ENCODE assay signal across 8 cellular contexts in genomic region chr11:67504950-67505561, GRCh38. TPM values are rescaled to one million over a fixed set of nuclear protein-coding genes. Genes with fewer than 3 reads are reported as not detected.
A peak's percentile ranks its signal among the peaks of the same experiment; 100 is the strongest.
DNase-seq lines count a peak whose midpoint lies in the region; ATAC-seq and TF ChIP-seq lines count a peak whose summit lies in the region.

Gene PITPNM1, minus strand, starts transcription at chr11:67505363. Its CDS starts 1,183 bp downstream, at chr11:67504180.

- H2AFZ ChIP-seq in osteoblast (ENCODE audit: low read length): peak within 1 kb of the TSS; percentile 57

- H3K27me3 Mint-ChIP-seq in CD4-positive, alpha-beta T cell: no peaks in the 10 kb centered on the region
- H3K27me3 Mint-ChIP-seq in activated naive CD4-positive, alpha-beta T cell treated with anti-CD3 and anti-CD28 coated beads for 36 hours (ENCODE audit: low read depth): no peaks in the 10 kb centered on the region
- H3K27me3 Mint-ChIP-seq in type B pancreatic cell: peaks cover 8% of the 10 kb centered on the region

- H3K27ac Mint-ChIP-seq in CD4-positive, alpha-beta T cell: peak within 1 kb of the TSS; percentile 98
- peak within 1 kb of the TSS; percentile 97 for H3K27ac Mint-ChIP-seq in activated naive CD4-positive, alpha-beta T cell treated with anti-CD3 and anti-CD28 coated beads for 36 hours
- H3K27ac Mint-ChIP-seq in type B pancreatic cell: peak within 1 kb of the TSS; percentile 98

- POLR2A ChIA-PET in CD4-positive, alpha-beta T cell (lab: Charles Lee): interaction anchor here (0.6 to 3.0 kb wide), 11 partner anchors 21 to 151 kb away, joined by 3 to 35 read pairs (median 6); partner anchors contain the start of genes AIP, POLD4, PPP1CA and PTPRCAP

- H3K9me3 ChIP-seq in CD4-positive, alpha-beta T cell (ENCODE audit: control insufficient read depth, low read length): no peaks in the 10 kb centered on the region
- H3K9me3 ChIP-seq in osteoblast (ENCODE audit: low read depth, low read length): no peaks in the 10 kb centered on the region

- CTCF ChIA-PET in CD4-positive, alpha-beta T cell (lab: Charles Lee): interaction anchor here (0.9 to 1.9 kb wide), 9 partner anchors 20 to 188 kb away, joined by 3 to 8 read pairs (median 4); partner anchors contain the start of genes RAD9A and TMEM134
- CTCF ChIA-PET in activated naive CD4-positive, alpha-beta T cell treated with anti-CD3 and anti-CD28 coated beads for 36 hours (lab: Charles Lee): interaction anchor here (1.6 to 1.8 kb wide), 3 partner anchors 17 to 104 kb away, joined by 6 read pairs; partner anchors contain the start of genes PPP1CA and TMEM134

- H4K20me1 ChIP-seq in osteoblast (ENCODE audit: insufficient read depth, low read length): peaks cover 18% of the 10 kb centered on the region

- H3K4me1 ChIP-seq in osteoblast (ENCODE audit: insufficient read depth, low read length): peaks cover 21% of the 10 kb centered on the region

- no peak for TF ChIP-seq CTCF in CD4-positive, alpha-beta T cell (IDR thresholded peaks at IDR 0.05)
- TF ChIP-seq CTCF in osteoblast (IDR thresholded peaks at IDR 0.05; ENCODE audit: extremely low read depth, low read depth, low read length) (no peak), type B pancreatic cell (conservative IDR thresholded peaks at IDR 0.05) (no peak)

- DNase-seq in CD4-positive, alpha-beta T cell: peak in 9 of 10 experiments; percentile 45 to 77 (median 64)
- DNase-seq in activated naive CD4-positive, alpha-beta T cell treated with anti-CD3 and anti-CD28 coated beads for 36 hours: peak; percentile 82
- DNase-seq in glomerular endothelial cell (ENCODE audit: extremely low read depth, low read depth, low spot score) (no peak), osteoblast (ENCODE audit: insufficient read length, low spot score, missing footprints) (peak; percentile 98), type B pancreatic cell (ENCODE audit: extremely low spot score, unreplicated experiment) (no peak)

- peak within 1 kb of the TSS; percentile 79 for H3K27ac ChIP-seq in CD4-positive, alpha-beta T cell (ENCODE audit: low read depth, low read length)
- peak within 1 kb of the TSS; percentile 73 for H3K27ac ChIP-seq in osteoblast (ENCODE audit: low read depth, low read length)

- peaks cover 43% of the 10 kb centered on the region for H3K36me3 Mint-ChIP-seq in CD4-positive, alpha-beta T cell (ENCODE audit: low read depth)
- peaks cover 22% of the 10 kb centered on the region for H3K36me3 Mint-ChIP-seq in activated naive CD4-positive, alpha-beta T cell treated with anti-CD3 and anti-CD28 coated beads for 36 hours (ENCODE audit: low read depth)
- H3K36me3 Mint-ChIP-seq in type B pancreatic cell: peaks cover 8% of the 10 kb centered on the region

- no peak for ATAC-seq in CD4-positive, alpha-beta T cell (ENCODE audit: poor library complexity)
- ATAC-seq in HG02642 (IDR thresholded peaks at IDR 0.05; ENCODE audit: poor library complexity, unreplicated experiment): peak; percentile 16
- ATAC-seq in GM18873 (IDR thresholded peaks at IDR 0.05; ENCODE audit: low FRiP score, unreplicated experiment): no peak

- H3K9me3 Mint-ChIP-seq in CD4-positive, alpha-beta T cell: no peaks in the 10 kb centered on the region
- no peaks in the 10 kb centered on the region for H3K9me3 Mint-ChIP-seq in activated naive CD4-positive, alpha-beta T cell treated with anti-CD3 and anti-CD28 coated beads for 36 hours
- H3K9me3 Mint-ChIP-seq in type B pancreatic cell: no peaks in the 10 kb centered on the region

- H3K4me2 ChIP-seq in osteoblast (ENCODE audit: insufficient read depth, low read length): peak within 1 kb of the TSS; percentile 85

- H3K36me3 ChIP-seq in osteoblast (ENCODE audit: insufficient read depth, low read length): peaks cover 8% of the 10 kb centered on the region

- intact Hi-C loops in CD4-positive, alpha-beta T cell (cut with DNase I, micrococcal nuclease): loop anchor here (1.0 to 10.0 kb wide), 5 partner anchors 18 to 263 kb away; partner anchors contain the start of genes CARNS1 (in 1 of the 2), PPP1CA (in 1 of the 2) and TBC1D10C (in 1 of the 2)
- intact Hi-C loops in activated naive CD4-positive, alpha-beta T cell treated with anti-CD3 and anti-CD28 coated beads for 36 hours (cut with micrococcal nuclease): loop anchor here (5.0 to 10.0 kb wide), 3 partner anchors 238 to 530 kb away; partner anchors contain the start of genes GRK2, KDM2A, NDUFS8 and TCIRG1

- peaks cover 12% of the 10 kb centered on the region for H3K79me2 ChIP-seq in osteoblast (ENCODE audit: insufficient read depth, low read length)

- peak within 1 kb of the TSS; percentile 76 for H3K4me3 ChIP-seq in osteoblast (ENCODE audit: insufficient read depth, low read length)

- H3K4me1 Mint-ChIP-seq in CD4-positive, alpha-beta T cell (ENCODE audit: low read depth): peaks cover 59% of the 10 kb centered on the region
- peaks cover 52% of the 10 kb centered on the region for H3K4me1 Mint-ChIP-seq in activated naive CD4-positive, alpha-beta T cell treated with anti-CD3 and anti-CD28 coated beads for 36 hours (ENCODE audit: low read depth)
- H3K4me1 Mint-ChIP-seq in type B pancreatic cell (ENCODE audit: unreplicated experiment): peaks cover 28% of the 10 kb centered on the region

- peak; percentile 67 for TF ChIP-seq POLR2A in Raji (IDR thresholded peaks at IDR 0.05; ENCODE audit: insufficient read depth, low read depth, low read length)

- H3K27me3 ChIP-seq in CD4-positive, alpha-beta T cell (ENCODE audit: control insufficient read depth, insufficient read depth, low read length): no peaks in the 10 kb centered on the region
- H3K27me3 ChIP-seq in osteoblast (ENCODE audit: insufficient read depth, low read length): no peaks in the 10 kb centered on the region

- H3K4me3 Mint-ChIP-seq in CD4-positive, alpha-beta T cell: peak within 1 kb of the TSS; percentile 94
- H3K4me3 Mint-ChIP-seq in activated naive CD4-positive, alpha-beta T cell treated with anti-CD3 and anti-CD28 coated beads for 36 hours: peak within 1 kb of the TSS; percentile 90
- peak within 1 kb of the TSS; percentile 93 for H3K4me3 Mint-ChIP-seq in type B pancreatic cell

RNA-seq across cellular contexts. Expression of gene PITPNM1, which starts in this region (rescaled TPM):
- total RNA-seq in CD4-positive, alpha-beta T cell: 10 to 100 TPM; 90.0 to 94.8 TPM
- total RNA-seq in activated naive CD4-positive, alpha-beta T cell treated with anti-CD3 and anti-CD28 coated beads for 36 hours: 100 to 1,000 TPM; 112 to 127 TPM
- 18.7 and 64.1 TPM in 2 replicates for total RNA-seq in glomerular endothelial cell
- 13.3 and 14.1 TPM in 2 replicates for total RNA-seq in osteoblast
- 50.4 and 51.7 TPM in 2 replicates for total RNA-seq in type B pancreatic cell (ENCODE audit: low replicate concordance)

Comparison
In these comparisons a context has a peak if more than half of its experiments do, and no peak if none do; other contexts are left out.
1. DNase-seq: peak in CD4-positive, alpha-beta T cell (9 of 10), activated naive CD4-positive, alpha-beta T cell treated with anti-CD3 and anti-CD28 coated beads for 36 hours (single experiment) and osteoblast (single experiment); none in glomerular endothelial cell (single experiment) and type B pancreatic cell (single experiment).
2. Peak in every context shown above with its lines, with median percentiles within 50 percentile points of each other: H3K27ac Mint-ChIP-seq and H3K4me3 Mint-ChIP-seq.